Comparison of ENCODE assay signal across 29 cellular contexts in genomic region chr5:171695804-171696203, GRCh38.
"Had no signal": no experiment of that assay in that cellular context is flagged by ENCODE, and none has a peak within 500 bp of the region (broad histone marks: within the 10 kb centered on the region; RNA-seq: fewer than 3 reads in every experiment).

No MANE protein-coding gene starts in this region.

- H3K36me3 ChIP-seq: neural progenitor cell, ovary, right lobe of liver, spleen, thoracic aorta, thyroid gland, tibial nerve, upper lobe of left lung, uterus had no signal

- ATAC-seq: naive thymus-derived CD4-positive, alpha-beta T cell; natural killer cell; psoas muscle; right cardiac atrium; right lobe of liver; stimulated activated memory B cell treated with anti-CD40 and anti-IgM and Interleukin-4, amounts not matched to agents 10 μg/mL and 1 μg/mL and 100 μg/mL, for 72 hours; stimulated activated naive CD8-positive, alpha-beta T cell treated with anti-CD3 and anti-CD28 coated beads, Interleukin-15, amount 100 ng/mL, for 72 hours; stimulated activated naive CD8-positive, alpha-beta T cell treated with anti-CD3 and anti-CD28 coated beads, Interleukin-15, Interleukin-2, amounts not matched to agents 100 U/mL and 50 U/mL, for 24 hours had no signal

- H3K27ac ChIP-seq: neural progenitor cell, ovary, parathyroid adenoma, psoas muscle, right lobe of liver, skin epidermis, spleen, thoracic aorta, thyroid gland, tibial nerve, upper lobe of left lung, uterus had no signal

- H3K4me3 ChIP-seq: neural progenitor cell, ovary, psoas muscle, right lobe of liver, skin epidermis, smooth muscle cell, spleen, thoracic aorta, thyroid gland, tibial nerve, upper lobe of left lung, uterus had no signal

- H3K27me3 ChIP-seq: neural progenitor cell, ovary, right lobe of liver, spleen, thyroid gland, tibial nerve, upper lobe of left lung, uterus had no signal

- H3K9me3 ChIP-seq: ovary, psoas muscle, right lobe of liver, spleen, thoracic aorta, thyroid gland, tibial nerve, upper lobe of left lung, uterus had no signal

- DNase-seq: naive thymus-derived CD4-positive, alpha-beta T cell; natural killer cell; occipital lobe; posterior cingulate gyrus; psoas muscle; right cardiac atrium; spleen; stimulated activated CD4-positive, alpha-beta T cell treated with anti-CD3 and anti-CD28 coated beads, Interleukin-12 subunit alpha, Interleukin-12 subunit beta, amount 100 ng/mL, for 4 hours; stimulated activated CD4-positive, alpha-beta T cell treated with anti-CD3 and anti-CD28 coated beads, Interleukin-1b, Interleukin-23, amount 100 ng/mL, for 48 hours; stimulated activated CD4-positive, alpha-beta T cell treated with anti-CD3 and anti-CD28 coated beads, Interleukin-2, amount 100 ng/mL, for 48 hours; stimulated activated CD4-positive, alpha-beta T cell treated with anti-CD3 and anti-CD28 coated beads, Interleukin-4, amount 100 ng/mL, for 24 hours; stimulated activated CD8-positive, alpha-beta memory T cell treated with anti-CD3 and anti-CD28 coated beads, Interleukin-4, amount 100 ng/mL, for 48 hours; stimulated activated naive CD4-positive, alpha-beta T cell; stimulated activated naive CD8-positive, alpha-beta T cell treated with anti-CD3 and anti-CD28 coated beads, Interleukin-15, amount 100 ng/mL, for 72 hours; stimulated activated naive CD8-positive, alpha-beta T cell treated with anti-CD3 and anti-CD28 coated beads, Interleukin-15, Interleukin-2, amounts not matched to agents 100 U/mL and 50 U/mL, for 24 hours; substantia nigra; thyroid gland; trophoblast cell; upper lobe of left lung; uterus had no signal

- H3K4me1 ChIP-seq: parathyroid adenoma, psoas muscle, right lobe of liver, spleen, tibial nerve, upper lobe of left lung, uterus had no signal
